In genomic region chr6:116087437-116088027, GRCh38 we compare ENCODE assay signal across 9 cellular contexts. TPM values are rescaled to one million over a fixed set of nuclear protein-coding genes. Genes with fewer than 3 reads are reported as not detected.
DNase-seq lines count a peak whose midpoint lies in the region; ATAC-seq, FAIRE-seq and TF ChIP-seq lines count a peak whose summit lies in the region.
"Had no signal": no experiment of that assay in that cellular context is flagged by ENCODE, and none has a peak within 500 bp of the region (broad histone marks: within the 10 kb centered on the region; RNA-seq: fewer than 3 reads in every experiment).

No MANE protein-coding gene starts in this region.

- H4K20me1 ChIP-seq in MM.1S (ENCODE audit: insufficient read depth, low read length) (no peaks in the 10 kb centered on the region), keratinocyte (ENCODE audit: control insufficient read depth, extremely low read depth, insufficient read depth, low read length) (no peaks in the 10 kb centered on the region)

- DNase-seq in HFF-Myc (ENCODE audit: extremely low read depth, low read depth) (peak; percentile 57), MM.1S (peak; percentile 71), keratinocyte (ENCODE audit: low read depth, low spot score) (no peak), vagina (ENCODE audit: extremely low spot score in 2 of 2) (no peak), activated gamma-delta T cell (lab: John Stamatoyannopoulos, UW) (no peak), heart left ventricle (no peak), SW480 (ENCODE audit: low spot score) (no peak)

- H3K9me1 ChIP-seq in keratinocyte (ENCODE audit: control insufficient read depth, extremely low read depth, insufficient read depth, low read length): no peaks in the 10 kb centered on the region

- intact Hi-C loops in vagina (cut with DNase I): no loop called here
- intact Hi-C loops in heart left ventricle (cut with DNase I): no loop called here

- WGBS in heart left ventricle, 4 donors: 62 to 71% (median 66%) methylated on average over 4 of the region's 4 CpGs

- ATAC-seq in GM18519 (IDR thresholded peaks at IDR 0.05; ENCODE audit: low FRiP score, unreplicated experiment): peak; percentile 93
- no peak for ATAC-seq in heart left ventricle

- H3K4me3 ChIP-seq in HFF-Myc (replicated peaks; ENCODE audit: low read depth, low read length) (no peak overlapping the region), MM.1S (ENCODE audit: low read length) (no peak overlapping the region), keratinocyte (ENCODE audit: control insufficient read depth in 2 of 3, extremely low read depth in 1 of 3, insufficient read depth in 2 of 3, low read depth in 1 of 3, low read length in 3 of 3) (no peak overlapping the region), vagina (no peak overlapping the region), heart left ventricle (no peak overlapping the region)

- dilution Hi-C loops in keratinocyte (cut with MboI; ENCODE audit: extremely low pct_ligation_motif_present, low sequenced_read_pairs): no loop called here

- H3K9me2 ChIP-seq in MM.1S (replicated peaks; ENCODE audit: insufficient read depth, low read length): no peaks in the 10 kb centered on the region

- TF ChIP-seq CTCF in HFF-Myc (IDR thresholded peaks at IDR 0.05; ENCODE audit: low read depth, low read length, missing control alignments) (peak; percentile 24), MM.1S (IDR thresholded peaks at IDR 0.05; ENCODE audit: low read length) (no peak), keratinocyte (optimal IDR thresholded peaks at IDR 0.05 in 1 of 3, IDR thresholded peaks at IDR 0.05 in 1 of 3, conservative IDR thresholded peaks at IDR 0.05 in 1 of 3; ENCODE audit: extremely low read depth in 1 of 3, insufficient read depth in 2 of 3, low read length in 3 of 3) (peak in 1 of 3 experiments; percentile 34), vagina (IDR thresholded peaks at IDR 0.05) (no peak), heart left ventricle (IDR thresholded peaks at IDR 0.05) (no peak)

- H3K27ac ChIP-seq in MM.1S (ENCODE audit: low read length): peak overlapping the region; percentile 62; the same call in 1 of the 2 replicates
- no peak overlapping the region for H3K27ac ChIP-seq in keratinocyte (ENCODE audit: control insufficient read depth, insufficient read depth, low read length)
- H3K27ac ChIP-seq in vagina: no peak overlapping the region
- H3K27ac ChIP-seq in heart left ventricle: no peak overlapping the region

- H3K27me3 ChIP-seq in MM.1S (replicated peaks; ENCODE audit: insufficient read depth, low read length): no peaks in the 10 kb centered on the region
- no peaks in the 10 kb centered on the region for H3K27me3 ChIP-seq in keratinocyte (ENCODE audit: control insufficient read depth, extremely low read depth, insufficient read depth, low read length)
- no peaks in the 10 kb centered on the region for H3K27me3 ChIP-seq in vagina
- H3K27me3 ChIP-seq in heart left ventricle: no peaks in the 10 kb centered on the region

- H3K9me3 ChIP-seq in MM.1S (replicated peaks; ENCODE audit: insufficient read depth, low read length) (no peaks in the 10 kb centered on the region), keratinocyte (ENCODE audit: control insufficient read depth, low read depth, low read length) (no peaks in the 10 kb centered on the region), vagina (no peaks in the 10 kb centered on the region), heart left ventricle (peaks cover 0 to 2% (median 0%) of the 10 kb centered on the region in 12 donors)

- no peaks in the 10 kb centered on the region for H3K79me2 ChIP-seq in MM.1S (ENCODE audit: low read length)
- H3K79me2 ChIP-seq in keratinocyte (ENCODE audit: control insufficient read depth, insufficient read depth, low read length): no peaks in the 10 kb centered on the region

- H3K36me3 ChIP-seq in MM.1S (replicated peaks; ENCODE audit: insufficient read depth, low read length): no peaks in the 10 kb centered on the region
- no peaks in the 10 kb centered on the region for H3K36me3 ChIP-seq in keratinocyte (ENCODE audit: control insufficient read depth in 2 of 2, extremely low read depth in 1 of 2, insufficient read depth in 2 of 2, low read length in 2 of 2)
- H3K36me3 ChIP-seq in vagina: no peaks in the 10 kb centered on the region
- no peaks in the 10 kb centered on the region for H3K36me3 ChIP-seq in heart left ventricle

- peaks cover 11% of the 10 kb centered on the region for H3F3A ChIP-seq in MM.1S (ENCODE audit: insufficient read depth, low read length)

- H3K4me1 ChIP-seq in MM.1S (ENCODE audit: low read length) (peaks cover 21% of the 10 kb centered on the region), keratinocyte (ENCODE audit: control insufficient read depth, extremely low read depth, insufficient read depth, low read length) (peaks cover 15% of the 10 kb centered on the region), vagina (peaks cover 12% of the 10 kb centered on the region), heart left ventricle (peaks cover 0 to 5% (median 0%) of the 10 kb centered on the region in 12 donors)

- peak overlapping the region; percentile 35 for H3K4me2 ChIP-seq in MM.1S (ENCODE audit: low read depth, low read length)
- peak overlapping the region; percentile 22 for H3K4me2 ChIP-seq in keratinocyte (ENCODE audit: control insufficient read depth, extremely low read depth, insufficient read depth, low read depth, low read length)

- H3K9ac ChIP-seq in MM.1S (ENCODE audit: low read length) (no peak overlapping the region), keratinocyte (ENCODE audit: control insufficient read depth, extremely low read depth, insufficient read depth, low read length) (no peak overlapping the region)

- H2AFZ ChIP-seq in MM.1S (ENCODE audit: low read length): peak overlapping the region; percentile 4
- H2AFZ ChIP-seq in keratinocyte (ENCODE audit: control insufficient read depth, low read length): no peak overlapping the region

- peak; percentile 75 for FAIRE-seq in keratinocyte (lab: Jason Lieb, UNC)

- TF ChIP-seq POLR2A in vagina (IDR thresholded peaks at IDR 0.05): no peak
- no peak for TF ChIP-seq POLR2A in heart left ventricle (IDR thresholded peaks at IDR 0.05)

RNA-seq across cellular contexts. Expression of gene NT5DC1, which starts 13.1 kb away (rescaled TPM):
- 20.2 to 31.2 TPM (median 31.0 TPM) in 3 replicates for polyA plus RNA-seq in keratinocyte
- polyA plus RNA-seq in keratinocyte (2011; ENCODE audit: low read depth): 30.8 TPM
- 17.0 and 20.0 TPM in 2 replicates for polyA plus RNA-seq in keratinocyte (2011; cell fraction: cytosol; rRNA removed)
- polyA plus RNA-seq in keratinocyte (2011; cell fraction: nucleus; rRNA removed): 14.4 and 15.9 TPM in 2 replicates
- polyA plus RNA-seq in keratinocyte (2012; ENCODE audit: low replicate concordance): 13.6 and 26.0 TPM in 2 replicates
- 11.7 to 29.8 TPM (median 13.9 TPM) in 3 replicates for polyA minus RNA-seq in keratinocyte
- polyA minus RNA-seq in keratinocyte (2011; cell fraction: cytosol; rRNA and poly(A)+ RNA removed): 22.8 TPM
- 15.0 and 17.8 TPM in 2 replicates for polyA minus RNA-seq in keratinocyte (2011; cell fraction: nucleus; rRNA and poly(A)+ RNA removed)
- 6.1 TPM for total RNA-seq in vagina
- 10 to 100 TPM; 12.0 to 72.4 (median 51.3) TPM for total RNA-seq in heart left ventricle
- polyA plus RNA-seq in heart left ventricle: 10 to 100 TPM in 1 of 2 donors, 1 to 10 TPM in 1; 6.5 to 30.2 TPM

RNA-seq across cellular contexts. Expression of gene FRK, which starts 26.8 kb away (rescaled TPM):
- polyA plus RNA-seq in keratinocyte (1.9 to 2.4 TPM (median 2.4 TPM) in 3 replicates), heart left ventricle (1 to 10 TPM; 1.4 TPM)
- 0.52 TPM for polyA plus RNA-seq in keratinocyte (2011; ENCODE audit: low read depth)
- 0.87 and 1.8 TPM in 2 replicates for polyA plus RNA-seq in keratinocyte (2011; cell fraction: cytosol; rRNA removed)
- 2.5 and 3.5 TPM in 2 replicates for polyA plus RNA-seq in keratinocyte (2011; cell fraction: nucleus; rRNA removed)
- polyA plus RNA-seq in keratinocyte (2012; ENCODE audit: low replicate concordance): 0.72 and 1.2 TPM in 2 replicates
- 3.8 to 8.4 TPM (median 8.0 TPM) in 3 replicates for polyA minus RNA-seq in keratinocyte
- polyA minus RNA-seq in keratinocyte (2011; cell fraction: cytosol; rRNA and poly(A)+ RNA removed): 4.4 TPM
- 9.5 and 15.5 TPM in 2 replicates for polyA minus RNA-seq in keratinocyte (2011; cell fraction: nucleus; rRNA and poly(A)+ RNA removed)
- total RNA-seq in vagina (3.9 TPM), heart left ventricle (10 to 100 TPM in 1 of 9 donors, 1 to 10 TPM in 8; 4.4 to 10.8 (median 6.4) TPM)
- total RNA-seq: mononuclear cell had no signal

RNA-seq across cellular contexts. Expression of gene COL10A1, which starts 38.4 kb away (rescaled TPM):
- polyA plus RNA-seq in keratinocyte: 0.01 TPM in 1 of 3 replicates, not detected in the others
- polyA plus RNA-seq in keratinocyte (2011; ENCODE audit: low read depth): not detected
- not detected in 2 replicates for polyA plus RNA-seq in keratinocyte (2011; cell fraction: cytosol; rRNA removed)
- not detected in 2 replicates for polyA plus RNA-seq in keratinocyte (2011; cell fraction: nucleus; rRNA removed)
- polyA plus RNA-seq in keratinocyte (2012; ENCODE audit: low replicate concordance): 0.08 TPM in 1 of 2 replicates, not detected in the other
- polyA minus RNA-seq in keratinocyte: 1.3 TPM in 1 of 3 replicates, not detected in the others
- not detected for polyA minus RNA-seq in keratinocyte (2011; cell fraction: cytosol; rRNA and poly(A)+ RNA removed)
- not detected in 2 replicates for polyA minus RNA-seq in keratinocyte (2011; cell fraction: nucleus; rRNA and poly(A)+ RNA removed)
- total RNA-seq in vagina: not detected
- total RNA-seq in heart left ventricle: 1 to 10 TPM in 1 of 9 donors, under 1 TPM in 3, not detected in 5; 0.14 to 1.4 (median 0.22) TPM
- polyA plus RNA-seq in heart left ventricle: under 1 TPM; 0.04 to 0.11 TPM

Comparison
In these comparisons a context has a peak if more than half of its experiments do, and no peak if none do; other contexts are left out.
1. DNase-seq: peak in HFF-Myc (single experiment) and MM.1S (single experiment); none in keratinocyte (single experiment), vagina (0 of 2), activated gamma-delta T cell (single experiment), heart left ventricle (0 of 5) and SW480 (single experiment).